ENCODE assay signal across 17 cellular contexts in genomic region chr5:66658516-66658915, GRCh38.
DNase-seq lines count a peak whose midpoint lies in the region; ATAC-seq, FAIRE-seq and TF ChIP-seq lines count a peak whose summit lies in the region.
"Had no signal": no experiment of that assay in that cellular context is flagged by ENCODE, and none has a peak within 500 bp of the region (broad histone marks: within the 10 kb centered on the region; RNA-seq: fewer than 3 reads in every experiment).

No MANE protein-coding gene starts in this region.

- CTCF ChIA-PET in WTC11 (lab: Charles Lee), result interaction anchor here (1.0 kb wide), 1 partner anchor 352 kb away, joined by 4 read pairs; no protein-coding TSS in a partner anchor

- POLR2A ChIA-PET in WTC11 (lab: Charles Lee), result no interaction called here

- no peaks in the 10 kb centered on the region for H3K36me3 Mint-ChIP-seq in WTC11
- H3K36me3 Mint-ChIP-seq in glutamatergic neuron (ENCODE audit: unreplicated experiment), result peaks cover 5% of the 10 kb centered on the region
- H3K36me3 Mint-ChIP-seq: CD8-positive, alpha-beta memory T cell had no signal

- H3K27ac ChIP-seq in DND-41 (ENCODE audit: low read length), result no peak overlapping the region
- H3K27ac ChIP-seq: 22Rv1, BLaER1 had no signal

- H2AFZ ChIP-seq in DND-41 (ENCODE audit: low read depth, low read length), result no peak overlapping the region

- H3K9ac ChIP-seq in DND-41 (ENCODE audit: low read depth, low read length), result no peak overlapping the region
- H3K9ac ChIP-seq: BLaER1 had no signal

- H3K79me2 ChIP-seq in DND-41 (ENCODE audit: insufficient read depth, low read length), result 0 out of 2 replicates have a peak, but pooled peaks cover 5% of the 10 kb centered on the region

- H3K36me3 ChIP-seq in DND-41 (ENCODE audit: insufficient read depth, low read length), result no peaks in the 10 kb centered on the region
- H3K36me3 ChIP-seq: BLaER1 had no signal

- H3K9me3 Mint-ChIP-seq in WTC11 (peaks cover 2% of the 10 kb centered on the region), glutamatergic neuron (ENCODE audit: unreplicated experiment) (peaks cover 3% of the 10 kb centered on the region)
- H3K9me3 Mint-ChIP-seq: CD8-positive, alpha-beta memory T cell had no signal

- H3K4me1 ChIP-seq in DND-41 (ENCODE audit: insufficient read depth, low read length), result no peaks in the 10 kb centered on the region
- H3K4me1 ChIP-seq: BLaER1 had no signal

- H3K4me3 Mint-ChIP-seq in WTC11, result no peak overlapping the region
- no peak overlapping the region for H3K4me3 Mint-ChIP-seq in glutamatergic neuron (ENCODE audit: unreplicated experiment)
- H3K4me3 Mint-ChIP-seq: CD8-positive, alpha-beta memory T cell had no signal

- DNase-seq in NCI-H146 (lab: John Stamatoyannopoulos, UW) (peak; percentile 48), NCI-H146 treated with DMSO at 0.1 percent for 48 hours (lab: John Stamatoyannopoulos, UW; ENCODE audit: unreplicated experiment) (no peak), DND-41 (no peak), WTC11 (ENCODE audit: low spot score) (no peak), glutamatergic neuron (peak; percentile 51), NOMO-1 (lab: John Stamatoyannopoulos, UW; ENCODE audit: unreplicated experiment in 2 of 2) (no peak), frontal cortex (ENCODE audit: low spot score in 2 of 2) (no peak)
- DNase-seq in stimulated activated CD8-positive, alpha-beta memory T cell treated with anti-CD3 and anti-CD28 coated beads, Interleukin-4, amount 100 ng/mL, for 48 hours, result no peak
- DNase-seq: CD8-positive, alpha-beta memory T cell; DMS79; EL; GDM1; HCEC 1CT had no signal

- H3K4me2 ChIP-seq in DND-41 (ENCODE audit: insufficient read depth, low read length), result no peak overlapping the region
- H3K4me2 ChIP-seq: BLaER1 had no signal

- TF ChIP-seq CTCF in DND-41 (IDR thresholded peaks at IDR 0.05; ENCODE audit: borderline replicate concordance, extremely low read depth, low read length, poor library complexity, severe bottlenecking) (peak; percentile 26), WTC11 (IDR thresholded peaks at IDR 0.05) (no peak), glutamatergic neuron (IDR thresholded peaks at IDR 0.05; ENCODE audit: partially characterized antibody, unreplicated experiment) (no peak)

- H3K27me3 ChIP-seq in DND-41 (ENCODE audit: insufficient read depth, low read length, poor library complexity), result no peaks in the 10 kb centered on the region
- H3K27me3 ChIP-seq: BLaER1 had no signal

- H3K27me3 Mint-ChIP-seq in WTC11 (ENCODE audit: low read depth), result no peaks in the 10 kb centered on the region
- H3K27me3 Mint-ChIP-seq in glutamatergic neuron (ENCODE audit: unreplicated experiment), result peaks cover 4% of the 10 kb centered on the region

- peaks cover 5% of the 10 kb centered on the region; the same call in 1 of the 2 replicates for H4K20me1 ChIP-seq in DND-41 (ENCODE audit: insufficient read depth, low read length)
- H4K20me1 ChIP-seq: BLaER1 had no signal

- H3K9me3 ChIP-seq in DND-41 (ENCODE audit: insufficient read depth, low read length, severe bottlenecking), result no peaks in the 10 kb centered on the region
- H3K9me3 ChIP-seq: BLaER1 had no signal

- no peak for FAIRE-seq in frontal cortex (lab: Jason Lieb, UNC)
- FAIRE-seq: GM19239, HepG2 had no signal

- H3K27ac Mint-ChIP-seq in WTC11 (no peak overlapping the region), glutamatergic neuron (ENCODE audit: unreplicated experiment) (no peak overlapping the region)
- H3K27ac Mint-ChIP-seq: CD8-positive, alpha-beta memory T cell had no signal

- ATAC-seq in DND-41 (ENCODE audit: insufficient read depth, low read depth), result no peak
- ATAC-seq in WTC11, result peak; percentile 52
- ATAC-seq: HepG2 had no signal

- no peak overlapping the region for H3K4me3 ChIP-seq in DND-41 (ENCODE audit: low read depth in 1 of 2, low read length in 2 of 2)
- H3K4me3 ChIP-seq: BLaER1 had no signal

- peaks cover 28% of the 10 kb centered on the region for H3K4me1 Mint-ChIP-seq in WTC11
- H3K4me1 Mint-ChIP-seq in glutamatergic neuron (ENCODE audit: low read depth, unreplicated experiment), result peaks cover 28% of the 10 kb centered on the region
- H3K4me1 Mint-ChIP-seq: CD8-positive, alpha-beta memory T cell had no signal

TF ChIP-seq in WTC11, 78 proteins besides CTCF, POLR2A, EP300 and RAD21 (continues in another document):
- TF ChIP-seq, protein P1, sequence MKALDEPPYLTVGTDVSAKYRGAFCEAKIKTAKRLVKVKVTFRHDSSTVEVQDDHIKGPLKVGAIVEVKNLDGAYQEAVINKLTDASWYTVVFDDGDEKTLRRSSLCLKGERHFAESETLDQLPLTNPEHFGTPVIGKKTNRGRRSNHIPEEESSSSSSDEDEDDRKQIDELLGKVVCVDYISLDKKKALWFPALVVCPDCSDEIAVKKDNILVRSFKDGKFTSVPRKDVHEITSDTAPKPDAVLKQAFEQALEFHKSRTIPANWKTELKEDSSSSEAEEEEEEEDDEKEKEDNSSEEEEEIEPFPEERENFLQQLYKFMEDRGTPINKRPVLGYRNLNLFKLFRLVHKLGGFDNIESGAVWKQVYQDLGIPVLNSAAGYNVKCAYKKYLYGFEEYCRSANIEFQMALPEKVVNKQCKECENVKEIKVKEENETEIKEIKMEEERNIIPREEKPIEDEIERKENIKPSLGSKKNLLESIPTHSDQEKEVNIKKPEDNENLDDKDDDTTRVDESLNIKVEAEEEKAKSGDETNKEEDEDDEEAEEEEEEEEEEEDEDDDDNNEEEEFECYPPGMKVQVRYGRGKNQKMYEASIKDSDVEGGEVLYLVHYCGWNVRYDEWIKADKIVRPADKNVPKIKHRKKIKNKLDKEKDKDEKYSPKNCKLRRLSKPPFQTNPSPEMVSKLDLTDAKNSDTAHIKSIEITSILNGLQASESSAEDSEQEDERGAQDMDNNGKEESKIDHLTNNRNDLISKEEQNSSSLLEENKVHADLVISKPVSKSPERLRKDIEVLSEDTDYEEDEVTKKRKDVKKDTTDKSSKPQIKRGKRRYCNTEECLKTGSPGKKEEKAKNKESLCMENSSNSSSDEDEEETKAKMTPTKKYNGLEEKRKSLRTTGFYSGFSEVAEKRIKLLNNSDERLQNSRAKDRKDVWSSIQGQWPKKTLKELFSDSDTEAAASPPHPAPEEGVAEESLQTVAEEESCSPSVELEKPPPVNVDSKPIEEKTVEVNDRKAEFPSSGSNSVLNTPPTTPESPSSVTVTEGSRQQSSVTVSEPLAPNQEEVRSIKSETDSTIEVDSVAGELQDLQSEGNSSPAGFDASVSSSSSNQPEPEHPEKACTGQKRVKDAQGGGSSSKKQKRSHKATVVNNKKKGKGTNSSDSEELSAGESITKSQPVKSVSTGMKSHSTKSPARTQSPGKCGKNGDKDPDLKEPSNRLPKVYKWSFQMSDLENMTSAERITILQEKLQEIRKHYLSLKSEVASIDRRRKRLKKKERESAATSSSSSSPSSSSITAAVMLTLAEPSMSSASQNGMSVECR (CRISPR knock-in tag; IDR thresholded peaks at IDR 0.05; ENCODE audit: borderline replicate concordance), result no peak
- TF ChIP-seq PRRX2 (CRISPR knock-in tag; IDR thresholded peaks at IDR 0.05) (no peak), ZNF281 (CRISPR knock-in tag; IDR thresholded peaks at IDR 0.05) (no peak), FOXP1 (CRISPR knock-in tag; IDR thresholded peaks at IDR 0.05; ENCODE audit: borderline replicate concordance) (no peak), NR1H2 (CRISPR knock-in tag; IDR thresholded peaks at IDR 0.05) (no peak), ELF4 (CRISPR knock-in tag; IDR thresholded peaks at IDR 0.05; ENCODE audit: low read depth) (no peak), NR3C1 (CRISPR knock-in tag; conservative IDR thresholded peaks at IDR 0.05; ENCODE audit: low read depth) (no peak), CREB1 (CRISPR knock-in tag; IDR thresholded peaks at IDR 0.05) (no peak), CREM (CRISPR knock-in tag; IDR thresholded peaks at IDR 0.05) (no peak), NFATC4 (CRISPR knock-in tag; IDR thresholded peaks at IDR 0.05) (no peak), ZNF396 (CRISPR knock-in tag; IDR thresholded peaks at IDR 0.05; ENCODE audit: borderline replicate concordance) (no peak), IRF1 (CRISPR knock-in tag; IDR thresholded peaks at IDR 0.05) (no peak)
- TF ChIP-seq, protein P2, sequence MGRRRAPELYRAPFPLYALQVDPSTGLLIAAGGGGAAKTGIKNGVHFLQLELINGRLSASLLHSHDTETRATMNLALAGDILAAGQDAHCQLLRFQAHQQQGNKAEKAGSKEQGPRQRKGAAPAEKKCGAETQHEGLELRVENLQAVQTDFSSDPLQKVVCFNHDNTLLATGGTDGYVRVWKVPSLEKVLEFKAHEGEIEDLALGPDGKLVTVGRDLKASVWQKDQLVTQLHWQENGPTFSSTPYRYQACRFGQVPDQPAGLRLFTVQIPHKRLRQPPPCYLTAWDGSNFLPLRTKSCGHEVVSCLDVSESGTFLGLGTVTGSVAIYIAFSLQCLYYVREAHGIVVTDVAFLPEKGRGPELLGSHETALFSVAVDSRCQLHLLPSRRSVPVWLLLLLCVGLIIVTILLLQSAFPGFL (CRISPR knock-in tag; IDR thresholded peaks at IDR 0.05; ENCODE audit: borderline replicate concordance), result no peak

Comparison
In these comparisons a context has a peak if more than half of its experiments do, and no peak if none do; other contexts are left out.
1. DNase-seq: peak in NCI-H146 (single experiment) and glutamatergic neuron (single experiment); none in NCI-H146 treated with DMSO at 0.1 percent for 48 hours (single experiment), DND-41 (single experiment), WTC11 (single experiment), NOMO-1 (0 of 2), stimulated activated CD8-positive, alpha-beta memory T cell treated with anti-CD3 and anti-CD28 coated beads, Interleukin-4, amount 100 ng/mL, for 48 hours (single experiment) and frontal cortex (0 of 2).